In the genomic region with DNA sequence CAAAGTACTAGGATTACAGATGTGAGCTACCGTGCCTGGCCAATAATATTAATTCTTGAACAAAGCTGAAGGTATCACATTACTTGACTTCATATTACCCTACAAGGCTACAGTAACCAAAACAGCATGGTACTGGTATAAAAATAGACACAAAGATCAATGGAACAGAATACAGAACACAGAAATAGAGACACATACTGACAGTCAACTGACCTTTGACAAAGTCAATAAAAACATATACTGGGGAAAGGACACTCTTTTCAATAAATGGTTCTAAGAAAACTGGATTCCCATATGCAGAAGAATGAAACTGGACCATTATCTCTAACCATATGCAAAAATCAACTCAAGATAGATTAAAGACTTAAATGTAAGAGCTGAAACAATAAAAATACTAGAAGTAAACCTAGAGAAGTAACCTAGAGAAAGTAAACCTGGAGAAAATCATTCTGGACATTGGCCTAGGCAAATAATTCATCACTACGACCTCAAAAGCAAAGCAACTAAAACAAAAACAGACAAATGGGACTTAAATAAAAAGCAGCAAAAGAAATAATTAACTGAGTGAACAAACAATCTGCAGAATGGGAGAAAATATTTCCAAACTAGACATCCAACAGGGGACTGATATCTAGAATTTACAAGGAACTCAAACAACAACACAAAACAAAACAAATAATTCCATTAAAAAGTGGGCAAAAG, we compare ENCODE assay signal across 32 cellular contexts.
"Had no signal": no experiment of that assay in that cellular context is flagged by ENCODE, and none has a peak within 500 bp of the region (broad histone marks: within the 10 kb centered on the region; RNA-seq: fewer than 3 reads in every experiment).

No MANE protein-coding gene starts in this region.

- H3K4me1 ChIP-seq: ascending aorta, body of pancreas, breast epithelium, Peyer's patch, SJSA1 had no signal

- H3K36me3 ChIP-seq: ascending aorta, breast epithelium, SJSA1 had no signal

- H3K27me3 ChIP-seq: ascending aorta, body of pancreas, breast epithelium, Peyer's patch, SJSA1 had no signal

- ATAC-seq: activated CD8-positive, alpha-beta T cell treated with anti-CD3 and anti-CD28 coated beads for 36 hours; body of pancreas; PC-3 had no signal

- H3K9ac ChIP-seq: SK-N-SH had no signal

- H3K4me1 Mint-ChIP-seq: activated CD4-positive, alpha-beta T cell treated with anti-CD3 and anti-CD28 coated beads, Interleukin-2, amount 10 ng/mL, durations not matched to agents 24 days and 14 days; activated naive CD8-positive, alpha-beta T cell treated with anti-CD3 and anti-CD28 coated beads, Interleukin-2, amount 10 ng/mL, durations not matched to agents 7 days and 5 days had no signal

- H3K27ac Mint-ChIP-seq: activated CD4-positive, alpha-beta T cell treated with anti-CD3 and anti-CD28 coated beads, Interleukin-2, amount 10 ng/mL, durations not matched to agents 24 days and 14 days; activated CD8-positive, alpha-beta T cell treated with anti-CD3 and anti-CD28 coated beads for 36 hours; activated naive CD8-positive, alpha-beta T cell treated with anti-CD3 and anti-CD28 coated beads, Interleukin-2, amount 10 ng/mL, durations not matched to agents 7 days and 5 days; activated T-cell treated with anti-CD3 and anti-CD28 coated beads, Interleukin-2, amount 50 U/mL, for 24 hours; activated T-helper 1 cell treated with anti-CD3 and anti-CD28 coated beads, Interleukin-12 subunit alpha, Interleukin-12 subunit beta, Interleukin-2, Interleukin-4 antibody, amounts not matched to agents 30 ng/mL and 10 ng/mL and 1 ng/mL, durations not matched to agents 14 hours and 24 hours and 36 hours; T-helper 1 cell treated with Interleukin-12 subunit alpha and Interleukin-12 subunit beta and Interleukin-4 antibody, amounts not matched to agents 30 μg/mL and 1 μg/mL, for 36 hours; T-helper 2 cell treated with Interferon-gamma antibody and Interleukin-4, amounts not matched to agents 5 μg/mL and 100 μg/mL, for 36 hours had no signal

- DNase-seq: activated CD4-positive, alpha-beta T cell treated with anti-CD3 and anti-CD28 coated beads, Interleukin-2, amount 10 ng/mL, durations not matched to agents 24 days and 14 days; activated CD4-positive, alpha-beta T cell treated with anti-CD3 and anti-CD28 coated beads, Interleukin-2, amount 50 U/mL, for 4 hours; activated CD8-positive, alpha-beta T cell treated with anti-CD3 and anti-CD28 coated beads for 36 hours; activated naive CD4-positive, alpha-beta T cell treated with anti-CD3 and anti-CD28 coated beads, Interleukin-2, amount 50 U/mL, for 16 hours; activated naive CD8-positive, alpha-beta T cell treated with anti-CD3 and anti-CD28 coated beads, Interleukin-2, amount 10 ng/mL, durations not matched to agents 7 days and 5 days; activated T-cell treated with anti-CD3 and anti-CD28 coated beads, Interleukin-2, amount 50 U/mL, for 24 hours; amygdala; body of pancreas; MM.1S; NCI-H1092 treated with DMSO at 0.1 percent for 48 hours; NCI-H1417; NCI-H146; NCI-H187; NCI-H2029 treated with DMSO at 0.1 percent for 48 hours; NCI-H2107; NCI-H2171; NCI-H510A; NCI-H526; NCI-H748 treated with DMSO at 0.1 percent for 48 hours; NK-92 treated with Interleukin-12 subunit alpha and Interleukin-12 subunit beta, amount 100 ng/mL, for 24 hours; PC-3; Peyer's patch; RPMI8226; SHP77 treated with DMSO at 0.1 percent for 48 hours; SK-N-SH had no signal

- H3K4me3 ChIP-seq: ascending aorta, body of pancreas, breast epithelium, Peyer's patch, SJSA1 had no signal

- H3K9me3 Mint-ChIP-seq: activated CD4-positive, alpha-beta T cell treated with anti-CD3 and anti-CD28 coated beads, Interleukin-2, amount 10 ng/mL, durations not matched to agents 24 days and 14 days; activated CD8-positive, alpha-beta T cell treated with anti-CD3 and anti-CD28 coated beads for 36 hours; activated naive CD8-positive, alpha-beta T cell treated with anti-CD3 and anti-CD28 coated beads, Interleukin-2, amount 10 ng/mL, durations not matched to agents 7 days and 5 days; activated T-cell treated with anti-CD3 and anti-CD28 coated beads, Interleukin-2, amount 50 U/mL, for 24 hours; activated T-helper 1 cell treated with anti-CD3 and anti-CD28 coated beads, Interleukin-12 subunit alpha, Interleukin-12 subunit beta, Interleukin-2, Interleukin-4 antibody, amounts not matched to agents 30 ng/mL and 10 ng/mL and 1 ng/mL, durations not matched to agents 14 hours and 24 hours and 36 hours; T-helper 2 cell treated with Interferon-gamma antibody and Interleukin-4, amounts not matched to agents 5 μg/mL and 100 μg/mL, for 36 hours had no signal

- H3K9me3 ChIP-seq: ascending aorta, body of pancreas, Peyer's patch, SJSA1, SK-N-SH had no signal

- H3K27ac ChIP-seq: ascending aorta, body of pancreas, breast epithelium, Peyer's patch, SJSA1 had no signal

- H3K4me2 ChIP-seq: SK-N-SH had no signal

- H3K27me3 Mint-ChIP-seq: activated CD4-positive, alpha-beta T cell treated with anti-CD3 and anti-CD28 coated beads, Interleukin-2, amount 10 ng/mL, durations not matched to agents 24 days and 14 days; activated CD8-positive, alpha-beta T cell treated with anti-CD3 and anti-CD28 coated beads for 36 hours; activated naive CD8-positive, alpha-beta T cell treated with anti-CD3 and anti-CD28 coated beads, Interleukin-2, amount 10 ng/mL, durations not matched to agents 7 days and 5 days had no signal

- H3K4me3 Mint-ChIP-seq: activated CD4-positive, alpha-beta T cell treated with anti-CD3 and anti-CD28 coated beads, Interleukin-2, amount 10 ng/mL, durations not matched to agents 24 days and 14 days; activated CD8-positive, alpha-beta T cell treated with anti-CD3 and anti-CD28 coated beads for 36 hours; activated naive CD8-positive, alpha-beta T cell treated with anti-CD3 and anti-CD28 coated beads, Interleukin-2, amount 10 ng/mL, durations not matched to agents 7 days and 5 days; activated T-cell treated with anti-CD3 and anti-CD28 coated beads, Interleukin-2, amount 50 U/mL, for 24 hours; activated T-helper 1 cell treated with anti-CD3 and anti-CD28 coated beads, Interleukin-12 subunit alpha, Interleukin-12 subunit beta, Interleukin-2, Interleukin-4 antibody, amounts not matched to agents 30 ng/mL and 10 ng/mL and 1 ng/mL, durations not matched to agents 14 hours and 24 hours and 36 hours; T-helper 1 cell treated with Interleukin-12 subunit alpha and Interleukin-12 subunit beta and Interleukin-4 antibody, amounts not matched to agents 30 μg/mL and 1 μg/mL, for 36 hours; T-helper 2 cell treated with Interferon-gamma antibody and Interleukin-4, amounts not matched to agents 5 μg/mL and 100 μg/mL, for 36 hours had no signal

- FAIRE-seq: TTC549 had no signal
